ENCODE assay signal across 29 cellular contexts in the genomic region with DNA sequence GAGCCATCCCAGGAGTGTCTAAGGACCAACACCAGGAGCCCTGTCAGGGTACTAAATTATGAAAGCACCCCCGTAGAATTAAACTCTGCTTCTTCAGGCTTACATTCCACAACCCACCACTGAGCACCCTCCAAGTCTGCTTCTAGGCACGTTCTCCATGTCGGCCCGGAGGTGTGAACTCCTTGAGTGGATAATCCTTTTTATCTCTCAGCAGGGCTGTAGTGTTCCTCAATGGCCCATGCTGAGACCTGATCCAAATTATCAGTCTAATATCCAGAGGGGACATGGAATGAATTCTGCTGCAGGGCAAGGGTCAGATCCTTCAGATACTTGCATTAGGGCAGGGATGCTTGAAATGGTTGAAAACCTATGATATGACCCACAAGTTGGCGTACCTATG.
"Had no signal": no experiment of that assay in that cellular context is flagged by ENCODE, and none has a peak within 500 bp of the region (broad histone marks: within the 10 kb centered on the region; RNA-seq: fewer than 3 reads in every experiment).

No MANE protein-coding gene starts in this region.

- H3K4me3 Mint-ChIP-seq: activated B cell treated with CpG ODN at 0.5 μM for 24 hours; activated CD4-positive, alpha-beta memory T cell treated with anti-CD3 and anti-CD28 coated beads for 36 hours; activated CD8-positive, alpha-beta T cell treated with anti-CD3 and anti-CD28 coated beads, Interleukin-2, amount 10 ng/mL, durations not matched to agents 7 days and 5 days; activated naive CD4-positive, alpha-beta T cell treated with anti-CD3 and anti-CD28 coated beads for 36 hours; activated naive CD8-positive, alpha-beta T cell treated with anti-CD3 and anti-CD28 coated beads for 36 hours; activated naive CD8-positive, alpha-beta T cell treated with anti-CD3 and anti-CD28 coated beads, Interleukin-2, amount 50 U/mL, for 24 hours; activated T-helper 1 cell treated with anti-CD3 and anti-CD28 coated beads, Interleukin-12 subunit alpha, Interleukin-12 subunit beta, Interleukin-2, Interleukin-4 antibody, amounts not matched to agents 30 ng/mL and 10 ng/mL and 1 ng/mL, durations not matched to agents 14 hours and 24 hours and 36 hours; T-helper 17 cell; T-helper 2 cell treated with Interferon-gamma antibody and Interleukin-4, amounts not matched to agents 5 μg/mL and 100 μg/mL, for 36 hours had no signal

- H3K27me3 ChIP-seq: adrenal gland, body of pancreas had no signal

- H3K4me1 Mint-ChIP-seq: activated B cell treated with CpG ODN at 0.5 μM for 24 hours had no signal

- H3K9me3 ChIP-seq: adrenal gland, body of pancreas had no signal

- H3K36me3 ChIP-seq: adrenal gland, WERI-Rb-1 had no signal

- H3K9me3 Mint-ChIP-seq: activated B cell treated with CpG ODN at 0.5 μM for 24 hours; activated CD4-positive, alpha-beta memory T cell treated with anti-CD3 and anti-CD28 coated beads for 36 hours; activated naive CD4-positive, alpha-beta T cell treated with anti-CD3 and anti-CD28 coated beads for 36 hours; activated naive CD4-positive, alpha-beta T cell treated with anti-CD3 and anti-CD28 coated beads, Interleukin-2, amount 50 U/mL, for 24 hours; activated naive CD8-positive, alpha-beta T cell treated with anti-CD3 and anti-CD28 coated beads for 36 hours; activated naive CD8-positive, alpha-beta T cell treated with anti-CD3 and anti-CD28 coated beads, Interleukin-2, amount 50 U/mL, for 24 hours; activated T-helper 1 cell treated with anti-CD3 and anti-CD28 coated beads, Interleukin-12 subunit alpha, Interleukin-12 subunit beta, Interleukin-2, Interleukin-4 antibody, amounts not matched to agents 30 ng/mL and 10 ng/mL and 1 ng/mL, durations not matched to agents 14 hours and 24 hours and 36 hours; activated T-helper 2 cell treated with anti-CD3 and anti-CD28 coated beads, Interferon-gamma antibody, Interleukin-2, Interleukin-4, amounts not matched to agents 10 μg/mL and 5 μg/mL and 100 μg/mL, durations not matched to agents 14 hours and 24 hours and 36 hours; T-helper 2 cell treated with Interferon-gamma antibody and Interleukin-4, amounts not matched to agents 5 μg/mL and 100 μg/mL, for 36 hours had no signal

- H3K27ac ChIP-seq: adrenal gland, body of pancreas, WERI-Rb-1 had no signal

- ATAC-seq: activated CD4-positive, CD25-positive, alpha-beta regulatory T cell treated with anti-CD3 and anti-CD28 coated beads, Interleukin-2, amount 50 U/mL, for 24 hours; body of pancreas; esophagus mucosa; T-helper 17 cell had no signal

- H3K4me3 ChIP-seq: adrenal gland, body of pancreas had no signal

- H3K4me1 ChIP-seq: adrenal gland, body of pancreas had no signal

- H3K36me3 Mint-ChIP-seq: activated CD4-positive, alpha-beta memory T cell treated with anti-CD3 and anti-CD28 coated beads for 36 hours; activated naive CD4-positive, alpha-beta T cell treated with anti-CD3 and anti-CD28 coated beads, Interleukin-2, amount 50 U/mL, for 24 hours had no signal

- DNase-seq: activated B cell treated with CpG ODN at 0.5 μM for 24 hours; activated CD4-positive, alpha-beta memory T cell treated with anti-CD3 and anti-CD28 coated beads for 36 hours; activated CD4-positive, alpha-beta T cell treated with anti-CD3 and anti-CD28 coated beads for 48 hours; activated CD8-positive, alpha-beta memory T cell treated with anti-CD3 and anti-CD28 coated beads, Interleukin-2, amount 50 U/mL, for 4 hours; activated CD8-positive, alpha-beta T cell treated with anti-CD3 and anti-CD28 coated beads, Interleukin-2, amount 10 ng/mL, durations not matched to agents 7 days and 5 days; activated effector memory CD4-positive, alpha-beta T cell treated with anti-CD3 and anti-CD28 coated beads, Interleukin-2, amount 50 U/mL, for 16 hours; activated naive CD4-positive, alpha-beta T cell treated with anti-CD3 and anti-CD28 coated beads for 36 hours; activated naive CD8-positive, alpha-beta T cell treated with anti-CD3 and anti-CD28 coated beads for 36 hours; activated naive CD8-positive, alpha-beta T cell treated with anti-CD3 and anti-CD28 coated beads, Interleukin-2, amount 50 U/mL, for 24 hours; activated T-cell treated with anti-CD3 and anti-CD28 coated beads, Interleukin-2, amount 50 U/mL, for 1 hour; activated T-cell treated with anti-CD3 and anti-CD28 coated beads, Interleukin-2, amount 50 U/mL, for 48 hours; adrenal gland; amygdala; aorta; body of pancreas; caudate nucleus; cortex of kidney; effector CD8-positive, alpha-beta T cell; foreskin fibroblast; T-helper 17 cell; T1000; WERI-Rb-1 had no signal

- H3K27me3 Mint-ChIP-seq: activated CD4-positive, alpha-beta memory T cell treated with anti-CD3 and anti-CD28 coated beads for 36 hours; activated CD8-positive, alpha-beta memory T cell treated with anti-CD3 and anti-CD28 coated beads, Interleukin-2, amount 10 ng/mL, durations not matched to agents 7 days and 5 days; activated naive CD4-positive, alpha-beta T cell treated with anti-CD3 and anti-CD28 coated beads, Interleukin-2, amount 50 U/mL, for 24 hours; activated naive CD8-positive, alpha-beta T cell treated with anti-CD3 and anti-CD28 coated beads for 36 hours; activated naive CD8-positive, alpha-beta T cell treated with anti-CD3 and anti-CD28 coated beads, Interleukin-2, amount 50 U/mL, for 24 hours; T-helper 17 cell had no signal

- H3K27ac Mint-ChIP-seq: activated B cell treated with CpG ODN at 0.5 μM for 24 hours; activated naive CD4-positive, alpha-beta T cell treated with anti-CD3 and anti-CD28 coated beads for 36 hours; activated naive CD8-positive, alpha-beta T cell treated with anti-CD3 and anti-CD28 coated beads, Interleukin-2, amount 50 U/mL, for 24 hours; activated T-helper 1 cell treated with anti-CD3 and anti-CD28 coated beads, Interleukin-12 subunit alpha, Interleukin-12 subunit beta, Interleukin-2, Interleukin-4 antibody, amounts not matched to agents 30 ng/mL and 10 ng/mL and 1 ng/mL, durations not matched to agents 14 hours and 24 hours and 36 hours; activated T-helper 2 cell treated with anti-CD3 and anti-CD28 coated beads, Interferon-gamma antibody, Interleukin-2, Interleukin-4, amounts not matched to agents 10 μg/mL and 5 μg/mL and 100 μg/mL, durations not matched to agents 14 hours and 24 hours and 36 hours; T-helper 17 cell had no signal
